In genomic region chrX:108165349-108166111, GRCh38 we compare ENCODE assay signal across 9 cellular contexts.
A peak's percentile ranks its signal among the peaks of the same experiment; 100 is the strongest.
DNase-seq lines count a peak whose midpoint lies in the region; ATAC-seq, FAIRE-seq and TF ChIP-seq lines count a peak whose summit lies in the region.
"Had no signal": no experiment of that assay in that cellular context is flagged by ENCODE, and none has a peak within 500 bp of the region (broad histone marks: within the 10 kb centered on the region; RNA-seq: fewer than 3 reads in every experiment).

No MANE protein-coding gene starts in this region.

- no peaks in the 10 kb centered on the region for H3F3A ChIP-seq in OCI-LY1 (ENCODE audit: insufficient read depth, low read length)

- intact Hi-C loops in aorta (cut with DNase I) = no loop called here

- H3K36me3 Mint-ChIP-seq in activated T-cell treated with anti-CD3 and anti-CD28 coated beads, Interleukin-2, amount 50 U/mL, for 24 hours (ENCODE audit: low read depth) = no peaks in the 10 kb centered on the region
- H3K36me3 Mint-ChIP-seq: activated naive CD8-positive, alpha-beta T cell treated with anti-CD3 and anti-CD28 coated beads, Interleukin-2, amount 10 ng/mL, durations not matched to agents 7 days and 5 days had no signal

- no peaks in the 10 kb centered on the region for H3K27me3 ChIP-seq in OCI-LY1 (ENCODE audit: insufficient read depth, low read length)
- H3K27me3 ChIP-seq in aorta (ENCODE audit: control insufficient read depth in 1 of 2, insufficient read depth in 2 of 2, low read length in 1 of 2) = no peaks in the 10 kb centered on the region

- no peaks in the 10 kb centered on the region for H3K4me1 Mint-ChIP-seq in activated T-cell treated with anti-CD3 and anti-CD28 coated beads, Interleukin-2, amount 50 U/mL, for 24 hours (ENCODE audit: low read depth)
- H3K4me1 Mint-ChIP-seq: activated naive CD8-positive, alpha-beta T cell treated with anti-CD3 and anti-CD28 coated beads, Interleukin-2, amount 10 ng/mL, durations not matched to agents 7 days and 5 days had no signal

- no peak overlapping the region for H3K27ac Mint-ChIP-seq in activated T-cell treated with anti-CD3 and anti-CD28 coated beads, Interleukin-2, amount 50 U/mL, for 24 hours
- H3K27ac Mint-ChIP-seq: activated naive CD8-positive, alpha-beta T cell treated with anti-CD3 and anti-CD28 coated beads, Interleukin-2, amount 10 ng/mL, durations not matched to agents 7 days and 5 days had no signal

- DNase-seq in AG04449 (ENCODE audit: low read depth, low spot score) = no peak
- peak; percentile 29 for DNase-seq in H54 (ENCODE audit: insufficient read length, low spot score)
- peak; percentile 33 to 73 for DNase-seq in foreskin fibroblast
- no peak for DNase-seq in aorta
- no peak for DNase-seq in NOMO-1 treated with dmso at 0.1 percent for 144 hours (lab: John Stamatoyannopoulos, UW; ENCODE audit: unreplicated experiment)
- no peak for DNase-seq in stimulated activated naive CD8-positive, alpha-beta T cell treated with anti-CD3 and anti-CD28 coated beads, Interleukin-15, Interleukin-2, amounts not matched to agents 100 U/mL and 50 U/mL, for 24 hours
- DNase-seq in activated T-cell treated with anti-CD3 and anti-CD28 coated beads, Interleukin-2, amount 50 U/mL, for 24 hours = no peak
- DNase-seq: activated naive CD8-positive, alpha-beta T cell treated with anti-CD3 and anti-CD28 coated beads, Interleukin-2, amount 10 ng/mL, durations not matched to agents 7 days and 5 days had no signal

- H3K27ac ChIP-seq in OCI-LY1 (ENCODE audit: low read depth, low read length, poor library complexity, severe bottlenecking) (no peak overlapping the region), aorta (ENCODE audit: low read depth in 1 of 2, low read length in 2 of 2) (no peak overlapping the region)

- no peak overlapping the region for H2AFZ ChIP-seq in OCI-LY1 (ENCODE audit: low read length)

- H3K27me3 Mint-ChIP-seq in activated T-cell treated with anti-CD3 and anti-CD28 coated beads, Interleukin-2, amount 50 U/mL, for 24 hours = no peaks in the 10 kb centered on the region

- no peak overlapping the region for H3K4me3 ChIP-seq in AG04449 (ENCODE audit: low read depth, low read length)
- no peak overlapping the region for H3K4me3 ChIP-seq in OCI-LY1 (ENCODE audit: low read depth, low read length, poor library complexity, severe bottlenecking)
- H3K4me3 ChIP-seq in foreskin fibroblast (ENCODE audit: low read depth in 1 of 2, low read length in 2 of 2) = no peak overlapping the region
- no peak overlapping the region for H3K4me3 ChIP-seq in aorta (ENCODE audit: low read length in 2 of 2)

- H3K36me3 ChIP-seq in OCI-LY1 (ENCODE audit: insufficient read depth, low read length) (no peaks in the 10 kb centered on the region), aorta (ENCODE audit: control insufficient read depth in 1 of 2, insufficient read depth in 2 of 2, low read length in 1 of 2) (no peaks in the 10 kb centered on the region)

- WGBS in aorta, 2 donors = 65 to 84% methylated on average over 8 of the region's 8 CpGs

- CTCF ChIA-PET in AG04449 (lab: Yijun Ruan, JAX) = interaction anchor here (0.6 to 1.4 kb wide), 6 partner anchors 8 to 374 kb away, joined by 3 to 4 read pairs (median 3); no protein-coding TSS in a partner anchor

- no peak overlapping the region for H3K4me3 Mint-ChIP-seq in activated T-cell treated with anti-CD3 and anti-CD28 coated beads, Interleukin-2, amount 50 U/mL, for 24 hours
- H3K4me3 Mint-ChIP-seq: activated naive CD8-positive, alpha-beta T cell treated with anti-CD3 and anti-CD28 coated beads, Interleukin-2, amount 10 ng/mL, durations not matched to agents 7 days and 5 days had no signal

- H3K4me1 ChIP-seq in OCI-LY1 (ENCODE audit: insufficient read depth, low read length, severe bottlenecking) (no peaks in the 10 kb centered on the region), aorta (ENCODE audit: control insufficient read depth in 1 of 2, insufficient read depth in 2 of 2, low read length in 2 of 2) (no peaks in the 10 kb centered on the region)

- H3K9me3 ChIP-seq in OCI-LY1 (ENCODE audit: low read length) (no peaks in the 10 kb centered on the region), aorta (ENCODE audit: control insufficient read depth, low read length) (no peaks in the 10 kb centered on the region)

- TF ChIP-seq CTCF in AG04449 (IDR thresholded peaks at IDR 0.05; ENCODE audit: insufficient read depth, low read length, missing control alignments) (peak; percentile 47), OCI-LY1 (IDR thresholded peaks at IDR 0.05; ENCODE audit: low read length) (peak; percentile 20; the same call in 1 of the 2 replicates), foreskin fibroblast (IDR thresholded peaks at IDR 0.05; ENCODE audit: low read depth, low read length) (peak; percentile 47)

- POLR2A ChIA-PET in AG04449 (lab: Yijun Ruan, JAX) = no interaction called here

- H4K20me1 ChIP-seq in OCI-LY1 (ENCODE audit: insufficient read depth, low read length) = no peaks in the 10 kb centered on the region

- no peaks in the 10 kb centered on the region for H3K9me3 Mint-ChIP-seq in activated T-cell treated with anti-CD3 and anti-CD28 coated beads, Interleukin-2, amount 50 U/mL, for 24 hours
- H3K9me3 Mint-ChIP-seq: activated naive CD8-positive, alpha-beta T cell treated with anti-CD3 and anti-CD28 coated beads, Interleukin-2, amount 10 ng/mL, durations not matched to agents 7 days and 5 days had no signal

- no peaks in the 10 kb centered on the region for H3K9me2 ChIP-seq in OCI-LY1 (ENCODE audit: low read depth, low read length)

- H3K4me2 ChIP-seq in OCI-LY1 (ENCODE audit: low read length) = no peak overlapping the region

- no peaks in the 10 kb centered on the region for H3K79me2 ChIP-seq in OCI-LY1 (ENCODE audit: insufficient read depth, low read length)

- no peak for FAIRE-seq in H54 (lab: Jason Lieb, UNC)

- H3K9ac ChIP-seq in OCI-LY1 (ENCODE audit: low read length) = no peak overlapping the region

- no peak for TF ChIP-seq POLR2A in H54 (IDR thresholded peaks at IDR 0.05; ENCODE audit: low read depth, low read length)

- ATAC-seq in aorta (ENCODE audit: low FRiP score) = no peak
- no peak for ATAC-seq in stimulated activated naive CD8-positive, alpha-beta T cell treated with anti-CD3 and anti-CD28 coated beads, Interleukin-15, Interleukin-2, amounts not matched to agents 100 U/mL and 50 U/mL, for 24 hours

Comparison
In these comparisons a context has a peak if more than half of its experiments do, and no peak if none do; other contexts are left out.
1. DNase-seq: peak in H54 (single experiment) and foreskin fibroblast (2 of 2); none in AG04449 (single experiment), aorta (0 of 2), NOMO-1 treated with dmso at 0.1 percent for 144 hours (single experiment), stimulated activated naive CD8-positive, alpha-beta T cell treated with anti-CD3 and anti-CD28 coated beads, Interleukin-15, Interleukin-2, amounts not matched to agents 100 U/mL and 50 U/mL, for 24 hours (single experiment) and activated T-cell treated with anti-CD3 and anti-CD28 coated beads, Interleukin-2, amount 50 U/mL, for 24 hours (single experiment).
2. Peak in every context shown above with its lines, with median percentiles within 50 percentile points of each other: CTCF ChIP-seq.